Comparison of ENCODE assay signal across 8 cellular contexts in genomic region chr6:27132532-27133280, GRCh38.
DNase-seq lines count a peak whose midpoint lies in the region; ATAC-seq and TF ChIP-seq lines count a peak whose summit lies in the region.

No MANE protein-coding gene starts in this region.

- H3K4me3 Mint-ChIP-seq in activated naive CD8-positive, alpha-beta T cell treated with anti-CD3 and anti-CD28 coated beads, Interleukin-2, amount 50 U/mL, for 24 hours: no peak overlapping the region

- WGBS in heart right ventricle, 2 donors: 0 to 1% methylated on average over 53 of the region's 53 CpGs
- 1 to 2% methylated on average over 26 to 49 of the region's 53 CpGs for WGBS in upper lobe of left lung, 2 donors

- ATAC-seq in HG02678 (IDR thresholded peaks at IDR 0.05; ENCODE audit: unreplicated experiment) (peak; percentile 83), heart right ventricle (peak; percentile 95 to 97 (median 96)), upper lobe of left lung (ENCODE audit: low FRiP score in 2 of 2) (peak; percentile 96)
- peak; percentile 84 for ATAC-seq in activated naive CD8-positive, alpha-beta T cell treated with anti-CD3 and anti-CD28 coated beads, Interleukin-2, amount 50 U/mL, for 24 hours

- H3K27me3 ChIP-seq in heart right ventricle: no peaks in the 10 kb centered on the region
- no peaks in the 10 kb centered on the region for H3K27me3 ChIP-seq in upper lobe of left lung

- TF ChIP-seq POLR2A in GM10847 (IDR thresholded peaks at IDR 0.05; ENCODE audit: extremely low read depth, insufficient read length) (peak; percentile 98), upper lobe of left lung (IDR thresholded peaks at IDR 0.05) (peak in 3 of 4 donors; percentile 83 to 97 (median 90))

- H3K4me1 ChIP-seq in heart right ventricle (peaks cover 0 to 42% (median 14%) of the 10 kb centered on the region in 9 donors), upper lobe of left lung (peaks cover 0 to 31% (median 7%) of the 10 kb centered on the region in 4 donors)

- peak in 1 of 9 donors; percentile 6 for TF ChIP-seq CTCF in heart right ventricle (IDR thresholded peaks at IDR 0.05)
- no peak for TF ChIP-seq CTCF in upper lobe of left lung (IDR thresholded peaks at IDR 0.05)

- peak overlapping the region; percentile 31 to 67 (median 64) for H3K4me3 ChIP-seq in heart right ventricle
- peak overlapping the region; percentile 23 to 54 (median 53) for H3K4me3 ChIP-seq in upper lobe of left lung

- H3K9me3 ChIP-seq in heart right ventricle (no peaks in the 10 kb centered on the region), upper lobe of left lung (no peaks in the 10 kb centered on the region)

- no peak overlapping the region for H3K27ac Mint-ChIP-seq in activated naive CD8-positive, alpha-beta T cell treated with anti-CD3 and anti-CD28 coated beads, Interleukin-2, amount 50 U/mL, for 24 hours

- DNase-seq in NCI-H1105 treated with DMSO at 0.1 percent for 48 hours (lab: John Stamatoyannopoulos, UW) (peak; percentile 99), SKM-1 (lab: John Stamatoyannopoulos, UW; ENCODE audit: unreplicated experiment) (peak; percentile 89), heart right ventricle (peak; percentile 72 to 91), pons (ENCODE audit: low spot score) (peak; percentile 99), upper lobe of left lung (peak; percentile 86 to 92)
- DNase-seq in activated naive CD8-positive, alpha-beta T cell treated with anti-CD3 and anti-CD28 coated beads, Interleukin-2, amount 50 U/mL, for 24 hours: peak; percentile 89

- peaks cover 0 to 4% (median 0%) of the 10 kb centered on the region in 9 donors for H3K36me3 ChIP-seq in heart right ventricle
- no peaks in the 10 kb centered on the region for H3K36me3 ChIP-seq in upper lobe of left lung

- H3K27me3 Mint-ChIP-seq in activated naive CD8-positive, alpha-beta T cell treated with anti-CD3 and anti-CD28 coated beads, Interleukin-2, amount 50 U/mL, for 24 hours: no peaks in the 10 kb centered on the region

- H3K36me3 Mint-ChIP-seq in activated naive CD8-positive, alpha-beta T cell treated with anti-CD3 and anti-CD28 coated beads, Interleukin-2, amount 50 U/mL, for 24 hours (ENCODE audit: low read depth): no peaks in the 10 kb centered on the region

- H3K9me3 Mint-ChIP-seq in activated naive CD8-positive, alpha-beta T cell treated with anti-CD3 and anti-CD28 coated beads, Interleukin-2, amount 50 U/mL, for 24 hours: no peaks in the 10 kb centered on the region

- intact Hi-C loops in heart right ventricle (cut with DNase I): loop anchor here in 5 of 10 donors (2.0 to 10.0 kb wide), 5 partner anchors 14 to 1108 kb away; partner anchors contain the start of gene ZNF184 (in 2 of the 5)

- peak in 1 of 4 donors; percentile 47 for TF ChIP-seq EP300 in upper lobe of left lung (IDR thresholded peaks at IDR 0.05)

- H3K4me1 Mint-ChIP-seq in activated naive CD8-positive, alpha-beta T cell treated with anti-CD3 and anti-CD28 coated beads, Interleukin-2, amount 50 U/mL, for 24 hours: peaks cover 12% of the 10 kb centered on the region

- H3K27ac ChIP-seq in heart right ventricle (peak overlapping the region; percentile 11 to 90 (median 79)), upper lobe of left lung (peak overlapping the region; percentile 86 to 92 (median 88))

Comparison
In these comparisons a context has a peak if more than half of its experiments do, and no peak if none do; other contexts are left out.
1. Peak in every context shown above with its lines: DNase-seq, ATAC-seq, H3K4me3 ChIP-seq and H3K27ac ChIP-seq.